In the genomic region with DNA sequence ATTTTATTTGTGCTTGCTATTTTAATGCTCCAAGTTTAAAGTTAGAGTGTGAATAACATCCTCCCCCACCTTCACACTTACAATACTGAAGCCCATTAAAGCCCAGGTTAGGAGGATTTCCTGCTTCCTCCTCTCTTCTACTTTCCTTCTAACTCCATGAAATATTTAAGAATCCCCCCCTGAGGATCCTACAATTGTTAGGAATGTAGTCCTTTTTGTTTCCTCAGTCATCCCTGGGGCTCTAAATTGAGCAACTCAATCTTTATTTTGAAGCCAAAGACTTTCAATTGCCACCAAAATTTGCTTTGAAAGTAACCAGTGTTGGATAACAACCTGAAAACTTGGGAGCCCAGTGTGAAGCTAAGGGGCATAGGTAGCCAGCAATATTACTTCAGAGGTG, we compare ENCODE assay signal across 1 cellular context.
TF ChIP-seq lines count a peak whose summit lies in the region.

No MANE protein-coding gene starts in this region.

TF ChIP-seq in WTC11, 78 proteins besides CTCF, POLR2A, EP300 and RAD21 (continued from another document):
- TF ChIP-seq, protein P1, sequence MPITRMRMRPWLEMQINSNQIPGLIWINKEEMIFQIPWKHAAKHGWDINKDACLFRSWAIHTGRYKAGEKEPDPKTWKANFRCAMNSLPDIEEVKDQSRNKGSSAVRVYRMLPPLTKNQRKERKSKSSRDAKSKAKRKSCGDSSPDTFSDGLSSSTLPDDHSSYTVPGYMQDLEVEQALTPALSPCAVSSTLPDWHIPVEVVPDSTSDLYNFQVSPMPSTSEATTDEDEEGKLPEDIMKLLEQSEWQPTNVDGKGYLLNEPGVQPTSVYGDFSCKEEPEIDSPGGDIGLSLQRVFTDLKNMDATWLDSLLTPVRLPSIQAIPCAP (CRISPR knock-in tag; IDR thresholded peaks at IDR 0.05) = no peak
- TF ChIP-seq CREM (CRISPR knock-in tag; IDR thresholded peaks at IDR 0.05) (no peak), E2F1 (CRISPR knock-in tag; IDR thresholded peaks at IDR 0.05) (no peak), ATF2 (CRISPR knock-in tag; IDR thresholded peaks at IDR 0.05; ENCODE audit: borderline replicate concordance, low read depth) (no peak), AFF4 (CRISPR knock-in tag; IDR thresholded peaks at IDR 0.05; ENCODE audit: borderline replicate concordance) (no peak), ZNF532 (CRISPR knock-in tag; IDR thresholded peaks at IDR 0.05; ENCODE audit: borderline replicate concordance) (no peak), FOXK1 (CRISPR knock-in tag; IDR thresholded peaks at IDR 0.05) (no peak), ZNF512 (CRISPR knock-in tag; IDR thresholded peaks at IDR 0.05; ENCODE audit: borderline replicate concordance) (no peak), ATF1 (CRISPR knock-in tag; IDR thresholded peaks at IDR 0.05) (no peak), SOX15 (CRISPR knock-in tag; IDR thresholded peaks at IDR 0.05) (no peak), GTF2I (CRISPR knock-in tag; conservative IDR thresholded peaks at IDR 0.05) (no peak), CBFB (CRISPR knock-in tag; IDR thresholded peaks at IDR 0.05; ENCODE audit: low read depth) (no peak), ZNF416 (CRISPR knock-in tag; IDR thresholded peaks at IDR 0.05) (no peak), IRF2 (CRISPR knock-in tag; IDR thresholded peaks at IDR 0.05; ENCODE audit: borderline replicate concordance, low read depth) (no peak)
- TF ChIP-seq, protein P2, sequence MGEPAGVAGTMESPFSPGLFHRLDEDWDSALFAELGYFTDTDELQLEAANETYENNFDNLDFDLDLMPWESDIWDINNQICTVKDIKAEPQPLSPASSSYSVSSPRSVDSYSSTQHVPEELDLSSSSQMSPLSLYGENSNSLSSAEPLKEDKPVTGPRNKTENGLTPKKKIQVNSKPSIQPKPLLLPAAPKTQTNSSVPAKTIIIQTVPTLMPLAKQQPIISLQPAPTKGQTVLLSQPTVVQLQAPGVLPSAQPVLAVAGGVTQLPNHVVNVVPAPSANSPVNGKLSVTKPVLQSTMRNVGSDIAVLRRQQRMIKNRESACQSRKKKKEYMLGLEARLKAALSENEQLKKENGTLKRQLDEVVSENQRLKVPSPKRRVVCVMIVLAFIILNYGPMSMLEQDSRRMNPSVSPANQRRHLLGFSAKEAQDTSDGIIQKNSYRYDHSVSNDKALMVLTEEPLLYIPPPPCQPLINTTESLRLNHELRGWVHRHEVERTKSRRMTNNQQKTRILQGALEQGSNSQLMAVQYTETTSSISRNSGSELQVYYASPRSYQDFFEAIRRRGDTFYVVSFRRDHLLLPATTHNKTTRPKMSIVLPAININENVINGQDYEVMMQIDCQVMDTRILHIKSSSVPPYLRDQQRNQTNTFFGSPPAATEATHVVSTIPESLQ (CRISPR knock-in tag; IDR thresholded peaks at IDR 0.05) = no peak
- TF ChIP-seq, protein P3, sequence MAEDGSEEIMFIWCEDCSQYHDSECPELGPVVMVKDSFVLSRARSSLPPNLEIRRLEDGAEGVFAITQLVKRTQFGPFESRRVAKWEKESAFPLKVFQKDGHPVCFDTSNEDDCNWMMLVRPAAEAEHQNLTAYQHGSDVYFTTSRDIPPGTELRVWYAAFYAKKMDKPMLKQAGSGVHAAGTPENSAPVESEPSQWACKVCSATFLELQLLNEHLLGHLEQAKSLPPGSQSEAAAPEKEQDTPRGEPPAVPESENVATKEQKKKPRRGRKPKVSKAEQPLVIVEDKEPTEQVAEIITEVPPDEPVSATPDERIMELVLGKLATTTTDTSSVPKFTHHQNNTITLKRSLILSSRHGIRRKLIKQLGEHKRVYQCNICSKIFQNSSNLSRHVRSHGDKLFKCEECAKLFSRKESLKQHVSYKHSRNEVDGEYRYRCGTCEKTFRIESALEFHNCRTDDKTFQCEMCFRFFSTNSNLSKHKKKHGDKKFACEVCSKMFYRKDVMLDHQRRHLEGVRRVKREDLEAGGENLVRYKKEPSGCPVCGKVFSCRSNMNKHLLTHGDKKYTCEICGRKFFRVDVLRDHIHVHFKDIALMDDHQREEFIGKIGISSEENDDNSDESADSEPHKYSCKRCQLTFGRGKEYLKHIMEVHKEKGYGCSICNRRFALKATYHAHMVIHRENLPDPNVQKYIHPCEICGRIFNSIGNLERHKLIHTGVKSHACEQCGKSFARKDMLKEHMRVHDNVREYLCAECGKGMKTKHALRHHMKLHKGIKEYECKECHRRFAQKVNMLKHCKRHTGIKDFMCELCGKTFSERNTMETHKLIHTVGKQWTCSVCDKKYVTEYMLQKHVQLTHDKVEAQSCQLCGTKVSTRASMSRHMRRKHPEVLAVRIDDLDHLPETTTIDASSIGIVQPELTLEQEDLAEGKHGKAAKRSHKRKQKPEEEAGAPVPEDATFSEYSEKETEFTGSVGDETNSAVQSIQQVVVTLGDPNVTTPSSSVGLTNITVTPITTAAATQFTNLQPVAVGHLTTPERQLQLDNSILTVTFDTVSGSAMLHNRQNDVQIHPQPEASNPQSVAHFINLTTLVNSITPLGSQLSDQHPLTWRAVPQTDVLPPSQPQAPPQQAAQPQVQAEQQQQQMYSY (CRISPR knock-in tag; IDR thresholded peaks at IDR 0.05) = no peak
- TF ChIP-seq, protein P4, sequence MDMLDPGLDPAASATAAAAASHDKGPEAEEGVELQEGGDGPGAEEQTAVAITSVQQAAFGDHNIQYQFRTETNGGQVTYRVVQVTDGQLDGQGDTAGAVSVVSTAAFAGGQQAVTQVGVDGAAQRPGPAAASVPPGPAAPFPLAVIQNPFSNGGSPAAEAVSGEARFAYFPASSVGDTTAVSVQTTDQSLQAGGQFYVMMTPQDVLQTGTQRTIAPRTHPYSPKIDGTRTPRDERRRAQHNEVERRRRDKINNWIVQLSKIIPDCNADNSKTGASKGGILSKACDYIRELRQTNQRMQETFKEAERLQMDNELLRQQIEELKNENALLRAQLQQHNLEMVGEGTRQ (CRISPR knock-in tag; IDR thresholded peaks at IDR 0.05) = no peak
